In genomic region chr4:156545003-156545785, GRCh38 we compare ENCODE assay signal across 19 cellular contexts.
DNase-seq lines count a peak whose midpoint lies in the region; TF ChIP-seq lines count a peak whose summit lies in the region.
"Had no signal": no experiment of that assay in that cellular context is flagged by ENCODE, and none has a peak within 500 bp of the region (broad histone marks: within the 10 kb centered on the region; RNA-seq: fewer than 3 reads in every experiment).

No MANE protein-coding gene starts in this region.

- H3K27me3 ChIP-seq in adipocyte (replicated peaks; ENCODE audit: control insufficient read depth, insufficient read depth, low read length) (no peaks in the 10 kb centered on the region), fibroblast of lung (ENCODE audit: control insufficient read depth, insufficient read depth, low read length) (no peaks in the 10 kb centered on the region), tibial artery (no peaks in the 10 kb centered on the region), Caco-2 (replicated peaks; ENCODE audit: control insufficient read depth, insufficient read depth, low read length) (no peaks in the 10 kb centered on the region)
- H3K27me3 ChIP-seq: dorsolateral prefrontal cortex, esophagus muscularis mucosa had no signal

- CTCF ChIA-PET in Caco-2 (lab: Charles Lee) = no interaction called here

- H3K27me3 Mint-ChIP-seq in neural crest cell (ENCODE audit: low read depth) (no peaks in the 10 kb centered on the region), Caco-2 (ENCODE audit: insufficient read depth, unreplicated experiment) (peaks cover 4% of the 10 kb centered on the region)
- H3K27me3 Mint-ChIP-seq: IgD-negative memory B cell, naive B cell had no signal

- intact Hi-C loops in tibial artery (cut with DNase I; ENCODE audit: low total_unique reads) (no loop called here), Caco-2 (cut with micrococcal nuclease; ENCODE audit: unreplicated experiment) (no loop called here)

- H3K36me3 Mint-ChIP-seq in neural crest cell (ENCODE audit: low read depth) (no peaks in the 10 kb centered on the region), Caco-2 (ENCODE audit: insufficient read depth, unreplicated experiment) (no peaks in the 10 kb centered on the region)
- H3K36me3 Mint-ChIP-seq: IgD-negative memory B cell, naive B cell, WTC11 had no signal

- H3K79me2 ChIP-seq in fibroblast of lung (ENCODE audit: control insufficient read depth, insufficient read depth, low read length) = no peaks in the 10 kb centered on the region

- BruUV-seq in Caco-2 (replicated peaks; lab: Mats Ljungman, UMichigan) = no TSS peak

- no peaks in the 10 kb centered on the region for H3K36me3 ChIP-seq in adipocyte (ENCODE audit: control insufficient read depth, insufficient read depth, low read length, severe bottlenecking)
- no peaks in the 10 kb centered on the region for H3K36me3 ChIP-seq in fibroblast of lung (ENCODE audit: control insufficient read depth, insufficient read depth, low read length)
- no peaks in the 10 kb centered on the region for H3K36me3 ChIP-seq in tibial artery
- no peaks in the 10 kb centered on the region for H3K36me3 ChIP-seq in Caco-2 (ENCODE audit: control insufficient read depth, insufficient read depth, low read length)
- H3K36me3 ChIP-seq: esophagus muscularis mucosa had no signal

- no peaks in the 10 kb centered on the region for H4K20me1 ChIP-seq in fibroblast of lung (ENCODE audit: control insufficient read depth, extremely low read depth, insufficient read depth, low read length)

- peaks cover 41% of the 10 kb centered on the region for H3K4me1 ChIP-seq in adipocyte (ENCODE audit: control insufficient read depth, insufficient read depth, low read length)
- H3K4me1 ChIP-seq in fibroblast of lung (ENCODE audit: control insufficient read depth, extremely low read depth, insufficient read depth, low read length) = peaks cover 7% of the 10 kb centered on the region
- peaks cover 0 to 49% (median 22%) of the 10 kb centered on the region in 4 donors for H3K4me1 ChIP-seq in tibial artery
- no peaks in the 10 kb centered on the region for H3K4me1 ChIP-seq in Caco-2

- POLR2A ChIA-PET in Caco-2 (lab: Charles Lee) = no interaction called here

- no peak overlapping the region for H3K4me3 Mint-ChIP-seq in neural crest cell
- no peak overlapping the region for H3K4me3 Mint-ChIP-seq in Caco-2 (ENCODE audit: unreplicated experiment)
- H3K4me3 Mint-ChIP-seq: IgD-negative memory B cell; naive B cell; T-helper 1 cell treated with Interleukin-12 subunit alpha and Interleukin-12 subunit beta and Interleukin-4 antibody, amounts not matched to agents 30 μg/mL and 1 μg/mL, for 36 hours; WTC11 had no signal

- H3K4me3 ChIP-seq in adipocyte (ENCODE audit: low read length) = peak overlapping the region; percentile 65
- no peak overlapping the region for H3K4me3 ChIP-seq in fibroblast of lung (replicated peaks in 1 of 4; ENCODE audit: control extremely low read depth in 1 of 4, insufficient read depth in 1 of 4, low read depth in 3 of 4, low read length in 4 of 4)
- no peak overlapping the region for H3K4me3 ChIP-seq in tibial artery
- no peak overlapping the region for H3K4me3 ChIP-seq in Caco-2 (ENCODE audit: low read depth, low read length)
- H3K4me3 ChIP-seq: dorsolateral prefrontal cortex, esophagus muscularis mucosa had no signal

- DNase-seq in adipocyte (ENCODE audit: low read depth) (peak; percentile 65), fibroblast of lung (ENCODE audit: low read depth in 2 of 2) (peak; percentile 43 to 70), neural crest cell (ENCODE audit: low read depth, low spot score) (no peak), tibial artery (peak in 1 of 2 donors; percentile 31), GF-D8 (lab: John Stamatoyannopoulos, UW) (no peak), Caco-2 (no peak), NCI-H345 (lab: John Stamatoyannopoulos, UW) (no peak)
- DNase-seq: activated CD8-positive, alpha-beta memory T cell treated with anti-CD3 and anti-CD28 coated beads for 24 hours; amygdala; C1 segment of cervical spinal cord; DMS 273 treated with DMSO at 0.1 percent for 48 hours; dorsolateral prefrontal cortex; naive B cell; NCI-H1048; NK-92 treated with Interleukin-12 subunit alpha and Interleukin-12 subunit beta, amount 100 ng/mL, for 24 hours had no signal

- H3K4me1 Mint-ChIP-seq in neural crest cell = peaks cover 10% of the 10 kb centered on the region
- no peaks in the 10 kb centered on the region for H3K4me1 Mint-ChIP-seq in Caco-2 (ENCODE audit: low read depth, unreplicated experiment)
- H3K4me1 Mint-ChIP-seq: IgD-negative memory B cell, naive B cell, WTC11 had no signal

- H2AFZ ChIP-seq in fibroblast of lung (ENCODE audit: low read length) = no peak overlapping the region

- TF ChIP-seq CTCF in fibroblast of lung (conservative IDR thresholded peaks at IDR 0.05 in 1 of 2, IDR thresholded peaks at IDR 0.05 in 1 of 2; ENCODE audit: low read depth in 1 of 2, low read length in 2 of 2) = no peak
- no peak for TF ChIP-seq CTCF in neural crest cell (conservative IDR thresholded peaks at IDR 0.05)
- no peak for TF ChIP-seq CTCF in tibial artery (IDR thresholded peaks at IDR 0.05)
- TF ChIP-seq CTCF in Caco-2 (IDR thresholded peaks at IDR 0.05; ENCODE audit: insufficient read depth in 1 of 2, low read depth in 1 of 2, low read length in 1 of 2, severe bottlenecking in 1 of 2, unreplicated experiment in 1 of 2) = no peak

- H3K27ac ChIP-seq in fibroblast of lung (ENCODE audit: insufficient read depth, low read length) (no peak overlapping the region), tibial artery (peak overlapping the region; percentile 71 to 79)
- H3K27ac ChIP-seq: dorsolateral prefrontal cortex had no signal

- H3K9me3 ChIP-seq in adipocyte (ENCODE audit: control insufficient read depth, low read length) (no peaks in the 10 kb centered on the region), fibroblast of lung (ENCODE audit: control insufficient read depth, insufficient read depth, low read depth, low read length) (no peaks in the 10 kb centered on the region), tibial artery (no peaks in the 10 kb centered on the region), Caco-2 (no peaks in the 10 kb centered on the region)
- H3K9me3 ChIP-seq: esophagus muscularis mucosa had no signal

- peak overlapping the region; percentile 0 for H3K27ac Mint-ChIP-seq in neural crest cell (ENCODE audit: unreplicated experiment)
- no peak overlapping the region for H3K27ac Mint-ChIP-seq in Caco-2 (ENCODE audit: unreplicated experiment)
- H3K27ac Mint-ChIP-seq: IgD-negative memory B cell; naive B cell; T-helper 1 cell treated with Interleukin-12 subunit alpha and Interleukin-12 subunit beta and Interleukin-4 antibody, amounts not matched to agents 30 μg/mL and 1 μg/mL, for 36 hours; WTC11 had no signal

- H3K4me2 ChIP-seq in fibroblast of lung (ENCODE audit: extremely low read depth, insufficient read depth, low read length) = no peak overlapping the region

- H3K9me3 Mint-ChIP-seq in neural crest cell (no peaks in the 10 kb centered on the region), Caco-2 (ENCODE audit: unreplicated experiment) (no peaks in the 10 kb centered on the region)
- H3K9me3 Mint-ChIP-seq: T-helper 1 cell treated with Interleukin-12 subunit alpha and Interleukin-12 subunit beta and Interleukin-4 antibody, amounts not matched to agents 30 μg/mL and 1 μg/mL, for 36 hours; WTC11 had no signal

- H3K9ac ChIP-seq in adipocyte (ENCODE audit: low read length) (peak overlapping the region; percentile 41), fibroblast of lung (ENCODE audit: insufficient read depth, low read length) (no peak overlapping the region)

Comparison
In these comparisons a context has a peak if more than half of its experiments do, and no peak if none do; other contexts are left out.
1. DNase-seq: peak in adipocyte (single experiment) and fibroblast of lung (2 of 2); none in neural crest cell (single experiment), GF-D8 (single experiment), Caco-2 (0 of 2) and NCI-H345 (single experiment).